14 cellular contexts compared by ENCODE assay signal in genomic region chr16:84085271-84085667, GRCh38. TPM values are rescaled to one million over a fixed set of nuclear protein-coding genes. Genes with fewer than 3 reads are reported as not detected.
DNase-seq lines count a peak whose midpoint lies in the region; ATAC-seq, FAIRE-seq and TF ChIP-seq lines count a peak whose summit lies in the region.
"Had no signal": no experiment of that assay in that cellular context is flagged by ENCODE, and none has a peak within 500 bp of the region (broad histone marks: within the 10 kb centered on the region; RNA-seq: fewer than 3 reads in every experiment).

No MANE protein-coding gene starts in this region.

- DNase-seq in HepG2 (ENCODE audit: low spot score) = no peak
- no peak for DNase-seq in right lobe of liver
- DNase-seq in HCT116 (ENCODE audit: low read depth, low spot score) = no peak
- no peak for DNase-seq in chondrocyte (ENCODE audit: low spot score)
- no peak for DNase-seq in dermis blood vessel endothelial cell

- no peaks in the 10 kb centered on the region for H3K9me3 Mint-ChIP-seq in chondrocyte (ENCODE audit: low read depth)
- H3K9me3 Mint-ChIP-seq: CD8-positive, alpha-beta memory T cell had no signal

- intact Hi-C loops in HepG2 (cut with micrococcal nuclease; ENCODE audit: unreplicated experiment) (loop anchor here (1.0 kb wide), 1 partner anchor 102 kb away; the partner anchor contains the start of gene TAF1C), right lobe of liver (cut with DNase I) (loop anchor here (10.0 kb wide), 1 partner anchor 100 kb away; the partner anchor contains the start of gene TAF1C (in 2 of the 2)), HCT116 (cut with micrococcal nuclease) (loop anchor here (1.0 kb wide), 1 partner anchor 56 kb away; no protein-coding TSS in a partner anchor)

- no peak overlapping the region for H3K9ac ChIP-seq in HepG2 (ENCODE audit: insufficient read depth, low read depth, low read length)
- no peak overlapping the region for H3K9ac ChIP-seq in HCT116 (ENCODE audit: low read length)
- H3K9ac ChIP-seq in OCI-LY1 (ENCODE audit: low read length) = no peak overlapping the region
- H3K9ac ChIP-seq: GM23248 had no signal

- H3K9me3 ChIP-seq in HepG2 (ENCODE audit: low read length) = no peaks in the 10 kb centered on the region
- H3K9me3 ChIP-seq in right lobe of liver = no peaks in the 10 kb centered on the region
- no peaks in the 10 kb centered on the region for H3K9me3 ChIP-seq in HCT116 (ENCODE audit: control insufficient read depth in 1 of 2, insufficient read depth in 1 of 2, low read depth in 1 of 2, low read length in 2 of 2)
- H3K9me3 ChIP-seq in OCI-LY1 (ENCODE audit: low read length) = no peaks in the 10 kb centered on the region
- H3K9me3 ChIP-seq: SJSA1 had no signal

- TF ChIP-seq POLR2A in HepG2 (IDR thresholded peaks at IDR 0.05; ENCODE audit: insufficient read depth in 1 of 2, low read depth in 2 of 2, low read length in 2 of 2) (no peak), right lobe of liver (IDR thresholded peaks at IDR 0.05) (no peak), HCT116 (IDR thresholded peaks at IDR 0.05; ENCODE audit: borderline replicate concordance, extremely low read depth, insufficient read depth, insufficient read length) (no peak)

- no peak for TF ChIP-seq CTCF in HepG2 (CRISPR knock-in tag; IDR thresholded peaks at IDR 0.05)
- TF ChIP-seq CTCF in right lobe of liver (IDR thresholded peaks at IDR 0.05) = no peak
- no peak for TF ChIP-seq CTCF in HCT116 (IDR thresholded peaks at IDR 0.05 in 2 of 3, conservative IDR thresholded peaks at IDR 0.05 in 1 of 3; ENCODE audit: borderline replicate concordance in 1 of 3, insufficient read depth in 1 of 3, low read depth in 2 of 3, low read length in 2 of 3)
- TF ChIP-seq CTCF in OCI-LY1 (IDR thresholded peaks at IDR 0.05; ENCODE audit: low read length) = no peak
- TF ChIP-seq CTCF in chondrocyte (IDR thresholded peaks at IDR 0.05) = no peak

- H3K4me3 ChIP-seq in HepG2 (replicated peaks in 1 of 3; ENCODE audit: insufficient read depth in 1 of 3, low read depth in 2 of 3, low read length in 3 of 3) (no peak overlapping the region), right lobe of liver (no peak overlapping the region), HCT116 (replicated peaks in 1 of 2; ENCODE audit: low read depth in 1 of 2, low read length in 2 of 2) (no peak overlapping the region), OCI-LY1 (ENCODE audit: low read depth, low read length, poor library complexity, severe bottlenecking) (no peak overlapping the region)
- H3K4me3 ChIP-seq: GM23248, SJSA1 had no signal

- H3F3A ChIP-seq in OCI-LY1 (ENCODE audit: insufficient read depth, low read length) = peaks cover 7% of the 10 kb centered on the region; the same call in 1 of the 2 replicates

- TF ChIP-seq EP300 in HepG2 (IDR thresholded peaks at IDR 0.05; ENCODE audit: low read depth in 2 of 2, low read length in 2 of 2) (no peak), HepG2 (CRISPR knock-in tag; IDR thresholded peaks at IDR 0.05; ENCODE audit: borderline replicate concordance) (no peak)

- no peak overlapping the region for H3K27ac Mint-ChIP-seq in chondrocyte (ENCODE audit: unreplicated experiment)

- in situ Hi-C loops in HepG2 (cut with HindIII; ENCODE audit: extremely low pct_ligation_motif_present, low pct_unique_long_range_greater_than_20kb) = loop anchor here (5.0 kb wide), 1 partner anchor 92 kb away; no protein-coding TSS in a partner anchor

- no peaks in the 10 kb centered on the region for H3K79me2 ChIP-seq in HepG2 (ENCODE audit: insufficient read depth, low read length)
- no peaks in the 10 kb centered on the region for H3K79me2 ChIP-seq in HCT116 (ENCODE audit: insufficient read depth, low read length)
- no peaks in the 10 kb centered on the region for H3K79me2 ChIP-seq in OCI-LY1 (ENCODE audit: insufficient read depth, low read length)

- peaks cover 12% of the 10 kb centered on the region for H3K4me1 Mint-ChIP-seq in chondrocyte (ENCODE audit: low read depth)

- no peak for FAIRE-seq in HepG2 (lab: Jason Lieb, UNC)
- FAIRE-seq: D721Med had no signal

- H3K36me3 Mint-ChIP-seq in chondrocyte (ENCODE audit: low read depth) = peaks cover 30% of the 10 kb centered on the region

- H3K9me2 ChIP-seq in HCT116 (ENCODE audit: insufficient read depth) (no peaks in the 10 kb centered on the region), OCI-LY1 (ENCODE audit: low read depth, low read length) (no peaks in the 10 kb centered on the region)

- peaks cover 4% of the 10 kb centered on the region; the same call in 1 of the 2 replicates for H4K20me1 ChIP-seq in HepG2 (ENCODE audit: insufficient read depth, low read length)
- H4K20me1 ChIP-seq in HCT116 (ENCODE audit: insufficient read depth) = no peaks in the 10 kb centered on the region
- no peaks in the 10 kb centered on the region for H4K20me1 ChIP-seq in OCI-LY1 (ENCODE audit: insufficient read depth, low read length)

- POLR2A ChIA-PET in HepG2 (lab: Yijun Ruan, JAX) (interaction anchor here (0.7 to 1.2 kb wide), 4 partner anchors 32 to 91 kb away, joined by 3 to 5 read pairs (median 4); partner anchors contain the start of gene MBTPS1), HCT116 (lab: Charles Lee) (no interaction called here)

- H3K4me2 ChIP-seq in HepG2 (ENCODE audit: low read depth, low read length) (no peak overlapping the region), HCT116 (ENCODE audit: low read length) (no peak overlapping the region), OCI-LY1 (ENCODE audit: low read length) (no peak overlapping the region; the same call in 1 of the 2 replicates)

- H3K36me3 ChIP-seq in HepG2 (replicated peaks in 1 of 2; ENCODE audit: control insufficient read depth in 1 of 2, insufficient read depth in 2 of 2, low read length in 2 of 2) = peaks cover 45 to 88% of the 10 kb centered on the region in 2 experiments
- peaks cover 0 to 68% (median 31%) of the 10 kb centered on the region in 4 donors for H3K36me3 ChIP-seq in right lobe of liver
- peaks cover 31 to 62% of the 10 kb centered on the region in 2 experiments for H3K36me3 ChIP-seq in HCT116 (ENCODE audit: control insufficient read depth in 1 of 2, insufficient read depth in 2 of 2, low read length in 2 of 2)
- peaks cover 70% of the 10 kb centered on the region for H3K36me3 ChIP-seq in OCI-LY1 (ENCODE audit: insufficient read depth, low read length)

- H3K27me3 Mint-ChIP-seq in chondrocyte (ENCODE audit: low read depth) = no peaks in the 10 kb centered on the region
- H3K27me3 Mint-ChIP-seq: CD8-positive, alpha-beta memory T cell had no signal

- H3K4me1 ChIP-seq in HepG2 (ENCODE audit: insufficient read depth, low read length) (no peaks in the 10 kb centered on the region), right lobe of liver (peaks cover 0 to 3% (median 0%) of the 10 kb centered on the region in 4 donors), HCT116 (ENCODE audit: control insufficient read depth in 1 of 2, insufficient read depth in 2 of 2, low read length in 2 of 2) (no peaks in the 10 kb centered on the region), OCI-LY1 (ENCODE audit: insufficient read depth, low read length, severe bottlenecking) (peaks cover 56% of the 10 kb centered on the region)
- H3K4me1 ChIP-seq: SJSA1 had no signal

- ATAC-seq in HepG2 = no peak
- no peak for ATAC-seq in right lobe of liver
- ATAC-seq in HCT116 = 0 out of 2 replicates have a peak, but pooled peaks have one; percentile 3
- no peak for ATAC-seq in HG02763 (IDR thresholded peaks at IDR 0.05; ENCODE audit: unreplicated experiment)

- CTCF ChIA-PET in HepG2 (lab: Yijun Ruan, JAX; ENCODE audit: low intra/inter-chr PET ratio, low total read pairs) = interaction anchor here (1.7 to 3.6 kb wide), 4 partner anchors 54 to 101 kb away, joined by 4 to 29 read pairs (median 18); partner anchors contain the start of gene TAF1C
- CTCF ChIA-PET in HCT116 (lab: Charles Lee) = interaction anchor here (0.6 to 3.1 kb wide), 17 partner anchors 10 to 223 kb away, joined by 3 to 33 read pairs (median 6); partner anchors contain the start of genes MBTPS1, OSGIN1 and TAF1C

- H3K4me3 Mint-ChIP-seq in chondrocyte (ENCODE audit: unreplicated experiment) = no peak overlapping the region

- WGBS in HepG2 (ENCODE audit: low lambda C conversion rate) = 92% methylated on average over 7 of the region's 8 CpGs
- 59% methylated on average over 6 of the region's 8 CpGs for WGBS in right lobe of liver (ENCODE audit: insufficient coverage, low coverage, low lambda C conversion rate, missing lambda C conversion rate)

- no peak overlapping the region for H2AFZ ChIP-seq in HepG2 (ENCODE audit: low read length)
- no peak overlapping the region for H2AFZ ChIP-seq in HCT116 (ENCODE audit: low read depth, low read length, poor library complexity, severe bottlenecking)
- H2AFZ ChIP-seq in OCI-LY1 (ENCODE audit: low read length) = no peak overlapping the region
- H2AFZ ChIP-seq: GM23248 had no signal

- RAD21 ChIA-PET in HCT116 (lab: Charles Lee; ENCODE audit: low non-redundant PET in 1 of 2, low total read pairs in 2 of 2, uncharacterized antibody in 2 of 2, unreplicated experiment in 2 of 2) = interaction anchor here (0.6 to 1.0 kb wide), 3 partner anchors 31 to 223 kb away, joined by 3 to 4 read pairs (median 4); partner anchors contain the start of genes MBTPS1 (in 1 of the 2) and TAF1C (in 1 of the 2)

- TF ChIP-seq RAD21 in HepG2 (CRISPR knock-in tag; IDR thresholded peaks at IDR 0.05) (no peak), HCT116 (IDR thresholded peaks at IDR 0.05; ENCODE audit: low read depth) (no peak)

- H3K27ac ChIP-seq in HepG2 (ENCODE audit: extremely low read length, insufficient read depth, low read length) (no peak overlapping the region), right lobe of liver (no peak overlapping the region), HCT116 (ENCODE audit: low read depth, low read length) (no peak overlapping the region), OCI-LY1 (ENCODE audit: low read depth, low read length, poor library complexity, severe bottlenecking) (peak overlapping the region; percentile 96)
- H3K27ac ChIP-seq: GM23248, SJSA1 had no signal

- BruUV-seq in HepG2 (replicated peaks; lab: Mats Ljungman, UMichigan) (no TSS peak), HCT116 (replicated peaks; lab: Mats Ljungman, UMichigan) (no TSS peak)

- H3K27me3 ChIP-seq in HepG2 (ENCODE audit: control insufficient read depth in 1 of 2, insufficient read depth in 2 of 2, low read length in 2 of 2) (no peaks in the 10 kb centered on the region), right lobe of liver (no peaks in the 10 kb centered on the region), HCT116 (ENCODE audit: insufficient read depth, low read length) (no peaks in the 10 kb centered on the region), OCI-LY1 (ENCODE audit: insufficient read depth, low read length) (no peaks in the 10 kb centered on the region)
- H3K27me3 ChIP-seq: SJSA1 had no signal

RNA-seq across cellular contexts. Expression of gene MBTPS1, which starts 31.5 kb away (rescaled TPM):
- 42.0 and 56.7 TPM in 2 replicates for total RNA-seq in HepG2 (2016; rRNA removed; fragmentation: Illumina TruSeq; extraction: Trizol)
- 14.4 and 16.1 TPM in 2 replicates for total RNA-seq in HepG2 (2016; cell fraction: cytosol; rRNA removed; fragmentation: Illumina TruSeq; extraction: Trizol; ENCODE audit: low read depth)
- total RNA-seq in HepG2 (2016; cell fraction: insoluble cytoplasmic fraction; rRNA removed; fragmentation: Illumina TruSeq; extraction: Trizol) = 36.6 and 55.6 TPM in 2 replicates
- total RNA-seq in HepG2 (2016; cell fraction: membrane; rRNA removed; fragmentation: Illumina TruSeq; extraction: Trizol) = 45.4 and 47.4 TPM in 2 replicates
- 69.1 and 74.7 TPM in 2 replicates for total RNA-seq in HepG2 (2016; cell fraction: nucleus; rRNA removed; fragmentation: Illumina TruSeq; extraction: Trizol)
- polyA plus RNA-seq in HepG2 (2011; rRNA removed) = 83.4 and 91.3 TPM in 2 replicates
- polyA plus RNA-seq in HepG2 (2011; cell fraction: cytosol; rRNA removed) = 67.3 and 71.7 TPM in 2 replicates
- polyA plus RNA-seq in HepG2 (2011; cell fraction: nucleus; rRNA removed) = 131 and 133 TPM in 2 replicates
- polyA plus RNA-seq in HepG2 (2012) = 62.6 and 69.2 TPM in 2 replicates
- 8.3 TPM in 2 replicates for polyA plus RNA-seq in HepG2 (2016; cell fraction: cytosol; fragmentation: Illumina TruSeq; extraction: Trizol; ENCODE audit: low read depth)
- 38.4 and 45.1 TPM in 2 replicates for polyA plus RNA-seq in HepG2 (2016; cell fraction: insoluble cytoplasmic fraction; fragmentation: Illumina TruSeq; extraction: Trizol; ENCODE audit: low read depth)
- polyA plus RNA-seq in HepG2 (2016; cell fraction: membrane; fragmentation: Illumina TruSeq; extraction: Trizol; ENCODE audit: low read depth) = 28.8 and 29.8 TPM in 2 replicates
- polyA plus RNA-seq in HepG2 (2016; cell fraction: nucleus; fragmentation: Illumina TruSeq; extraction: Trizol; ENCODE audit: insufficient read depth, low read depth) = 102 and 104 TPM in 2 replicates
- polyA minus RNA-seq in HepG2 (2011; rRNA and poly(A)+ RNA removed; ENCODE audit: low replicate concordance) = 115 TPM in 2 replicates
- polyA minus RNA-seq in HepG2 (2011; cell fraction: cytosol; rRNA and poly(A)+ RNA removed) = 74.7 and 82.8 TPM in 2 replicates
- 177 and 179 TPM in 2 replicates for polyA minus RNA-seq in HepG2 (2011; cell fraction: nucleus; rRNA and poly(A)+ RNA removed)
- 10 to 100 TPM; 34.5 to 45.6 (median 40.1) TPM for total RNA-seq in right lobe of liver
- total RNA-seq in HCT116 (2021; ENCODE audit: unreplicated experiment) = 111 TPM
- polyA plus RNA-seq in HCT116 (2012) = 65.5 and 68.4 TPM in 2 replicates
- total RNA-seq in chondrocyte = 83.7 to 105 TPM (median 88.7 TPM) in 3 replicates
- total RNA-seq in dermis blood vessel endothelial cell = 120 and 138 TPM in 2 replicates

RNA-seq across cellular contexts. Expression of gene SLC38A8, which starts 42.7 kb away (rescaled TPM):
- 0.24 TPM in 1 of 2 replicates, not detected in the other for total RNA-seq in HepG2 (2016; rRNA removed; fragmentation: Illumina TruSeq; extraction: Trizol)
- not detected in 2 replicates for total RNA-seq in HepG2 (2016; cell fraction: cytosol; rRNA removed; fragmentation: Illumina TruSeq; extraction: Trizol; ENCODE audit: low read depth)
- total RNA-seq in HepG2 (2016; cell fraction: insoluble cytoplasmic fraction; rRNA removed; fragmentation: Illumina TruSeq; extraction: Trizol) = not detected in 2 replicates
- 0.31 TPM in 1 of 2 replicates, not detected in the other for total RNA-seq in HepG2 (2016; cell fraction: membrane; rRNA removed; fragmentation: Illumina TruSeq; extraction: Trizol)
- total RNA-seq in HepG2 (2016; cell fraction: nucleus; rRNA removed; fragmentation: Illumina TruSeq; extraction: Trizol) = not detected in 2 replicates
- polyA plus RNA-seq in HepG2 (2011; rRNA removed) = 0.37 and 0.61 TPM in 2 replicates
- 0.30 and 0.38 TPM in 2 replicates for polyA plus RNA-seq in HepG2 (2011; cell fraction: cytosol; rRNA removed)
- 0.16 and 0.71 TPM in 2 replicates for polyA plus RNA-seq in HepG2 (2011; cell fraction: nucleus; rRNA removed)
- 0.13 TPM in 1 of 2 replicates, not detected in the other for polyA plus RNA-seq in HepG2 (2012)
- polyA plus RNA-seq in HepG2 (2016; cell fraction: cytosol; fragmentation: Illumina TruSeq; extraction: Trizol; ENCODE audit: low read depth) = not detected in 2 replicates
- polyA plus RNA-seq in HepG2 (2016; cell fraction: insoluble cytoplasmic fraction; fragmentation: Illumina TruSeq; extraction: Trizol; ENCODE audit: low read depth) = not detected in 2 replicates
- polyA plus RNA-seq in HepG2 (2016; cell fraction: membrane; fragmentation: Illumina TruSeq; extraction: Trizol; ENCODE audit: low read depth) = not detected in 2 replicates
- polyA plus RNA-seq in HepG2 (2016; cell fraction: nucleus; fragmentation: Illumina TruSeq; extraction: Trizol; ENCODE audit: insufficient read depth, low read depth) = not detected in 2 replicates
- polyA minus RNA-seq in HepG2 (2011; rRNA and poly(A)+ RNA removed; ENCODE audit: low replicate concordance) = 0.36 TPM in 1 of 2 replicates, not detected in the other
- polyA minus RNA-seq in HepG2 (2011; cell fraction: cytosol; rRNA and poly(A)+ RNA removed) = not detected in 2 replicates
- not detected in 2 replicates for polyA minus RNA-seq in HepG2 (2011; cell fraction: nucleus; rRNA and poly(A)+ RNA removed)
- not detected for total RNA-seq in right lobe of liver
- not detected for total RNA-seq in HCT116 (2021; ENCODE audit: unreplicated experiment)
- 0.32 TPM in 1 of 2 replicates, not detected in the other for polyA plus RNA-seq in HCT116 (2012)
- total RNA-seq in chondrocyte = not detected in 3 replicates
- not detected in 2 replicates for total RNA-seq in dermis blood vessel endothelial cell
- total RNA-seq: CD8-positive, alpha-beta memory T cell; Daoy; GM23248; LHCN-M2; PC-3; SJSA1 had no signal
- polyA plus RNA-seq: CD8-positive, alpha-beta memory T cell; GM23248 had no signal

RNA-seq across cellular contexts. Expression of gene HSDL1, which starts 59.7 kb away (rescaled TPM):
- total RNA-seq in HepG2 (2016; rRNA removed; fragmentation: Illumina TruSeq; extraction: Trizol) = 41.0 and 49.7 TPM in 2 replicates
- 7.8 and 9.0 TPM in 2 replicates for total RNA-seq in HepG2 (2016; cell fraction: cytosol; rRNA removed; fragmentation: Illumina TruSeq; extraction: Trizol; ENCODE audit: low read depth)
- 44.0 and 52.4 TPM in 2 replicates for total RNA-seq in HepG2 (2016; cell fraction: insoluble cytoplasmic fraction; rRNA removed; fragmentation: Illumina TruSeq; extraction: Trizol)
- total RNA-seq in HepG2 (2016; cell fraction: membrane; rRNA removed; fragmentation: Illumina TruSeq; extraction: Trizol) = 24.0 and 24.1 TPM in 2 replicates
- total RNA-seq in HepG2 (2016; cell fraction: nucleus; rRNA removed; fragmentation: Illumina TruSeq; extraction: Trizol) = 44.3 and 51.5 TPM in 2 replicates
- 38.5 and 49.2 TPM in 2 replicates for polyA plus RNA-seq in HepG2 (2011; rRNA removed)
- polyA plus RNA-seq in HepG2 (2011; cell fraction: cytosol; rRNA removed) = 16.7 and 25.9 TPM in 2 replicates
- 63.7 and 74.4 TPM in 2 replicates for polyA plus RNA-seq in HepG2 (2011; cell fraction: nucleus; rRNA removed)
- 37.4 and 44.3 TPM in 2 replicates for polyA plus RNA-seq in HepG2 (2012)
- polyA plus RNA-seq in HepG2 (2016; cell fraction: cytosol; fragmentation: Illumina TruSeq; extraction: Trizol; ENCODE audit: low read depth) = 4.0 and 5.2 TPM in 2 replicates
- polyA plus RNA-seq in HepG2 (2016; cell fraction: insoluble cytoplasmic fraction; fragmentation: Illumina TruSeq; extraction: Trizol; ENCODE audit: low read depth) = 31.8 and 35.8 TPM in 2 replicates
- polyA plus RNA-seq in HepG2 (2016; cell fraction: membrane; fragmentation: Illumina TruSeq; extraction: Trizol; ENCODE audit: low read depth) = 9.4 and 9.5 TPM in 2 replicates
- polyA plus RNA-seq in HepG2 (2016; cell fraction: nucleus; fragmentation: Illumina TruSeq; extraction: Trizol; ENCODE audit: insufficient read depth, low read depth) = 82.3 and 86.1 TPM in 2 replicates
- polyA minus RNA-seq in HepG2 (2011; rRNA and poly(A)+ RNA removed; ENCODE audit: low replicate concordance) = 16.9 and 31.3 TPM in 2 replicates
- 17.4 and 22.4 TPM in 2 replicates for polyA minus RNA-seq in HepG2 (2011; cell fraction: cytosol; rRNA and poly(A)+ RNA removed)
- polyA minus RNA-seq in HepG2 (2011; cell fraction: nucleus; rRNA and poly(A)+ RNA removed) = 37.8 and 49.3 TPM in 2 replicates
- total RNA-seq in right lobe of liver = 1 to 10 TPM; 4.3 to 8.1 (median 6.2) TPM
- 35.8 TPM for total RNA-seq in HCT116 (2021; ENCODE audit: unreplicated experiment)
- polyA plus RNA-seq in HCT116 (2012) = 13.5 and 22.0 TPM in 2 replicates
- total RNA-seq in chondrocyte = 15.2 to 25.5 TPM (median 20.8 TPM) in 3 replicates
- total RNA-seq in dermis blood vessel endothelial cell = 28.2 and 32.0 TPM in 2 replicates

RNA-seq across cellular contexts. Expression of gene DNAAF1, which starts 59.8 kb away (rescaled TPM):
- total RNA-seq in HepG2 (2016; rRNA removed; fragmentation: Illumina TruSeq; extraction: Trizol) = 0.04 TPM in 1 of 2 replicates, not detected in the other
- not detected in 2 replicates for total RNA-seq in HepG2 (2016; cell fraction: cytosol; rRNA removed; fragmentation: Illumina TruSeq; extraction: Trizol; ENCODE audit: low read depth)
- 0.09 TPM in 1 of 2 replicates, not detected in the other for total RNA-seq in HepG2 (2016; cell fraction: insoluble cytoplasmic fraction; rRNA removed; fragmentation: Illumina TruSeq; extraction: Trizol)
- 0.21 and 0.28 TPM in 2 replicates for total RNA-seq in HepG2 (2016; cell fraction: membrane; rRNA removed; fragmentation: Illumina TruSeq; extraction: Trizol)
- 0.22 and 0.25 TPM in 2 replicates for total RNA-seq in HepG2 (2016; cell fraction: nucleus; rRNA removed; fragmentation: Illumina TruSeq; extraction: Trizol)
- 0.07 TPM in 1 of 2 replicates, not detected in the other for polyA plus RNA-seq in HepG2 (2011; rRNA removed)
- polyA plus RNA-seq in HepG2 (2011; cell fraction: cytosol; rRNA removed) = not detected in 2 replicates
- polyA plus RNA-seq in HepG2 (2011; cell fraction: nucleus; rRNA removed) = 0.10 and 0.48 TPM in 2 replicates
- polyA plus RNA-seq in HepG2 (2012) = 0.09 TPM in 1 of 2 replicates, not detected in the other
- not detected in 2 replicates for polyA plus RNA-seq in HepG2 (2016; cell fraction: cytosol; fragmentation: Illumina TruSeq; extraction: Trizol; ENCODE audit: low read depth)
- not detected in 2 replicates for polyA plus RNA-seq in HepG2 (2016; cell fraction: insoluble cytoplasmic fraction; fragmentation: Illumina TruSeq; extraction: Trizol; ENCODE audit: low read depth)
- polyA plus RNA-seq in HepG2 (2016; cell fraction: membrane; fragmentation: Illumina TruSeq; extraction: Trizol; ENCODE audit: low read depth) = not detected in 2 replicates
- 0.35 and 0.44 TPM in 2 replicates for polyA plus RNA-seq in HepG2 (2016; cell fraction: nucleus; fragmentation: Illumina TruSeq; extraction: Trizol; ENCODE audit: insufficient read depth, low read depth)
- 0.37 TPM in 1 of 2 replicates, not detected in the other for polyA minus RNA-seq in HepG2 (2011; rRNA and poly(A)+ RNA removed; ENCODE audit: low replicate concordance)
- polyA minus RNA-seq in HepG2 (2011; cell fraction: cytosol; rRNA and poly(A)+ RNA removed) = not detected in 2 replicates
- 0.37 TPM in 1 of 2 replicates, not detected in the other for polyA minus RNA-seq in HepG2 (2011; cell fraction: nucleus; rRNA and poly(A)+ RNA removed)
- 1 to 10 TPM in 3 of 6 experiments, under 1 TPM in 1, not detected in 2; 0.37 to 5.6 (median 2.1) TPM for total RNA-seq in right lobe of liver
- 0.30 TPM for total RNA-seq in HCT116 (2021; ENCODE audit: unreplicated experiment)
- 0.35 and 0.44 TPM in 2 replicates for polyA plus RNA-seq in HCT116 (2012)
- total RNA-seq in chondrocyte = not detected in 3 replicates
- under 0.01 TPM in 1 of 2 replicates, not detected in the other for total RNA-seq in dermis blood vessel endothelial cell
- total RNA-seq: Daoy, GM23248, LHCN-M2, PC-3, SJSA1 had no signal
- polyA plus RNA-seq: GM23248 had no signal
